In the genomic region with DNA sequence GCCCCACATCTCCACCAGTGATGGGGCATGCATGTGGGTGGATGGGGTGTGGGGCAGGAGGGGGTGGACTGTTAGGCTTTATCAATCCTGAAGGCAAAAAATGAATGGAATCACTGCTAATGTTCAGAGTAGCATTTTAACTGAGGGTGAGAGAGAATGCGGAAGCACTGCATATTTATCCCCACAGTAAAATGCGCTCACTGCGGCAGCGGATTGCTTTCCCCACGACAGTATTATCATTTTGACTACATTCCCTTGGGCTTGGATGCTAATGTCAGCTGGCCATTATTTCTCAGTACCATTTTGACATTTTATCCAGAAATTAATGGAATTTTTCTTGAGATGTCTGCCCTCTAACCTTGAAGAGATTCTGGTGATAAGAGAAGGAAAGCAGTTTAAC, we compare ENCODE assay signal across 23 cellular contexts. TPM values are rescaled to one million over a fixed set of nuclear protein-coding genes. Genes with fewer than 3 reads are reported as not detected.
DNase-seq lines count a peak whose midpoint lies in the region; ATAC-seq, FAIRE-seq and TF ChIP-seq lines count a peak whose summit lies in the region.
"Had no signal": no experiment of that assay in that cellular context is flagged by ENCODE, and none has a peak within 500 bp of the region (broad histone marks: within the 10 kb centered on the region; RNA-seq: fewer than 3 reads in every experiment).

No MANE protein-coding gene starts in this region.

- POLR2A ChIA-PET in activated CD8-positive, alpha-beta T cell treated with anti-CD3 and anti-CD28 coated beads for 36 hours (lab: Charles Lee): interaction anchor here (0.6 kb wide), 1 partner anchor 488 kb away, joined by 3 read pairs; no protein-coding TSS in a partner anchor
- POLR2A ChIA-PET in activated CD8-positive, alpha-beta T cell treated with anti-CD3 and anti-CD28 coated beads, Interleukin-2, amount 10 ng/mL, durations not matched to agents 7 days and 5 days (lab: Charles Lee): no interaction called here
- POLR2A ChIA-PET in SK-N-SH (lab: Yijun Ruan, JAX): no interaction called here

- 85% methylated on average over 5 of the region's 5 CpGs for WGBS in SK-N-SH (ENCODE audit: low lambda C conversion rate)

- H3K27ac Mint-ChIP-seq in activated CD8-positive, alpha-beta T cell treated with anti-CD3 and anti-CD28 coated beads for 36 hours: peak overlapping the region; percentile 5
- no peak overlapping the region for H3K27ac Mint-ChIP-seq in activated CD8-positive, alpha-beta T cell treated with anti-CD3 and anti-CD28 coated beads, Interleukin-2, amount 10 ng/mL, durations not matched to agents 7 days and 5 days
- H3K27ac Mint-ChIP-seq in mesothelial cell of epicardium: peak overlapping the region; percentile 54

- no peaks in the 10 kb centered on the region for H3F3A ChIP-seq in SK-N-SH (replicated peaks; ENCODE audit: insufficient read depth)

- no peak overlapping the region for H2AFZ ChIP-seq in SK-N-SH (ENCODE audit: low read depth)
- H2AFZ ChIP-seq: PC-9 had no signal

- H3K36me3 Mint-ChIP-seq in activated CD8-positive, alpha-beta T cell treated with anti-CD3 and anti-CD28 coated beads for 36 hours (ENCODE audit: low read depth): no peaks in the 10 kb centered on the region
- no peaks in the 10 kb centered on the region for H3K36me3 Mint-ChIP-seq in activated CD8-positive, alpha-beta T cell treated with anti-CD3 and anti-CD28 coated beads, Interleukin-2, amount 10 ng/mL, durations not matched to agents 7 days and 5 days (ENCODE audit: low read depth)
- H3K36me3 Mint-ChIP-seq in mesothelial cell of epicardium: no peaks in the 10 kb centered on the region

- H3K27ac ChIP-seq in SK-N-SH (ENCODE audit: low read depth in 2 of 2, low read length in 1 of 2): no peak overlapping the region
- H3K27ac ChIP-seq in kidney (ENCODE audit: low read depth in 2 of 2, low read length in 2 of 2): no peak overlapping the region
- H3K27ac ChIP-seq: 22Rv1, C4-2B, KMS-11, PC-9, SK-N-MC had no signal

- H3K27me3 Mint-ChIP-seq in activated CD8-positive, alpha-beta T cell treated with anti-CD3 and anti-CD28 coated beads for 36 hours: no peaks in the 10 kb centered on the region
- H3K27me3 Mint-ChIP-seq in activated CD8-positive, alpha-beta T cell treated with anti-CD3 and anti-CD28 coated beads, Interleukin-2, amount 10 ng/mL, durations not matched to agents 7 days and 5 days (ENCODE audit: low read depth): no peaks in the 10 kb centered on the region
- no peaks in the 10 kb centered on the region for H3K27me3 Mint-ChIP-seq in mesothelial cell of epicardium (ENCODE audit: low read depth)

- no peaks in the 10 kb centered on the region for H3K27me3 ChIP-seq in SK-N-SH (ENCODE audit: insufficient read depth)

- H3K4me1 Mint-ChIP-seq in activated CD8-positive, alpha-beta T cell treated with anti-CD3 and anti-CD28 coated beads for 36 hours (ENCODE audit: low read depth): peaks cover 25% of the 10 kb centered on the region
- peaks cover 7% of the 10 kb centered on the region for H3K4me1 Mint-ChIP-seq in activated CD8-positive, alpha-beta T cell treated with anti-CD3 and anti-CD28 coated beads, Interleukin-2, amount 10 ng/mL, durations not matched to agents 7 days and 5 days (ENCODE audit: low read depth)
- H3K4me1 Mint-ChIP-seq in mesothelial cell of epicardium: peaks cover 23% of the 10 kb centered on the region

- no peaks in the 10 kb centered on the region for H3K9me3 Mint-ChIP-seq in activated CD8-positive, alpha-beta T cell treated with anti-CD3 and anti-CD28 coated beads for 36 hours
- no peaks in the 10 kb centered on the region for H3K9me3 Mint-ChIP-seq in activated CD8-positive, alpha-beta T cell treated with anti-CD3 and anti-CD28 coated beads, Interleukin-2, amount 10 ng/mL, durations not matched to agents 7 days and 5 days (ENCODE audit: insufficient read depth)
- no peaks in the 10 kb centered on the region for H3K9me3 Mint-ChIP-seq in mesothelial cell of epicardium

- no peak for TF ChIP-seq CTCF in activated CD8-positive, alpha-beta T cell treated with anti-CD3 and anti-CD28 coated beads for 36 hours (IDR thresholded peaks at IDR 0.05)
- no peak for TF ChIP-seq CTCF in SK-N-SH (IDR thresholded peaks at IDR 0.05)
- no peak for TF ChIP-seq CTCF in mesothelial cell of epicardium (IDR thresholded peaks at IDR 0.05; ENCODE audit: unreplicated experiment)
- TF ChIP-seq CTCF in kidney (IDR thresholded peaks at IDR 0.05; ENCODE audit: borderline replicate concordance, extremely low read depth, insufficient read depth): no peak

- H4K20me1 ChIP-seq in SK-N-SH (ENCODE audit: insufficient read depth): no peaks in the 10 kb centered on the region

- peaks cover 3 to 4% of the 10 kb centered on the region in 2 experiments; a peak in 2 of 4 replicates for H3K4me1 ChIP-seq in SK-N-SH (ENCODE audit: control insufficient read depth in 1 of 2, insufficient read depth in 2 of 2, low read depth in 1 of 2, low read length in 1 of 2)
- peaks cover 0 to 5% of the 10 kb centered on the region in 2 donors for H3K4me1 ChIP-seq in kidney (ENCODE audit: control insufficient read depth in 1 of 2, insufficient read depth in 1 of 2, low read depth in 1 of 2, low read length in 2 of 2)

- no peak for TF ChIP-seq EP300 in SK-N-SH (IDR thresholded peaks at IDR 0.05; ENCODE audit: borderline replicate concordance in 1 of 2, low read depth in 1 of 2, low read length in 1 of 2)

- H3K79me2 ChIP-seq in SK-N-SH (ENCODE audit: insufficient read depth): no peaks in the 10 kb centered on the region

- H3K9me2 ChIP-seq in SK-N-SH: no peaks in the 10 kb centered on the region

- H3K9ac ChIP-seq in SK-N-SH (peak overlapping the region; percentile 31; the same call in 1 of the 2 replicates), kidney (ENCODE audit: low read length in 2 of 2) (no peak overlapping the region)
- H3K9ac ChIP-seq: KMS-11 had no signal

- intact Hi-C loops in activated CD8-positive, alpha-beta T cell treated with anti-CD3 and anti-CD28 coated beads for 36 hours (cut with micrococcal nuclease): loop anchor here (5.0 kb wide), 1 partner anchor 764 kb away; no protein-coding TSS in a partner anchor
- intact Hi-C loops in kidney (cut with DNase I): no loop called here

- TF ChIP-seq RAD21 in SK-N-SH (IDR thresholded peaks at IDR 0.05; ENCODE audit: low read length): no peak

- no peak overlapping the region for H3K4me3 ChIP-seq in SK-N-SH (ENCODE audit: low read depth in 2 of 2, low read length in 1 of 2)
- no peak overlapping the region for H3K4me3 ChIP-seq in kidney (ENCODE audit: low read length in 2 of 2)
- H3K4me3 ChIP-seq: PC-9, SK-N-MC had no signal

- H3K4me3 Mint-ChIP-seq in activated CD8-positive, alpha-beta T cell treated with anti-CD3 and anti-CD28 coated beads for 36 hours: no peak overlapping the region
- H3K4me3 Mint-ChIP-seq in activated CD8-positive, alpha-beta T cell treated with anti-CD3 and anti-CD28 coated beads, Interleukin-2, amount 10 ng/mL, durations not matched to agents 7 days and 5 days: no peak overlapping the region
- no peak overlapping the region for H3K4me3 Mint-ChIP-seq in mesothelial cell of epicardium

- CTCF ChIA-PET in activated CD8-positive, alpha-beta T cell treated with anti-CD3 and anti-CD28 coated beads for 36 hours (lab: Charles Lee): no interaction called here
- CTCF ChIA-PET in activated CD8-positive, alpha-beta T cell treated with anti-CD3 and anti-CD28 coated beads, Interleukin-2, amount 10 ng/mL, durations not matched to agents 7 days and 5 days (lab: Charles Lee): no interaction called here
- CTCF ChIA-PET in SK-N-SH (lab: Yijun Ruan, JAX): no interaction called here

- H3K36me3 ChIP-seq in SK-N-SH (replicated peaks in 1 of 2; ENCODE audit: control insufficient read depth in 1 of 2, insufficient read depth in 2 of 2, low read length in 1 of 2): no peaks in the 10 kb centered on the region
- peaks cover 3 to 19% of the 10 kb centered on the region in 2 donors for H3K36me3 ChIP-seq in kidney (ENCODE audit: control insufficient read depth in 1 of 2, insufficient read depth in 2 of 2, low read length in 2 of 2)

- H3K9me3 ChIP-seq in SK-N-SH (no peaks in the 10 kb centered on the region), kidney (ENCODE audit: control insufficient read depth in 1 of 2, low read length in 2 of 2) (no peaks in the 10 kb centered on the region)

- no peak for FAIRE-seq in urothelium cell line (lab: Jason Lieb, UNC)
- no peak for FAIRE-seq in kidney (lab: Jason Lieb, UNC)
- FAIRE-seq: GM12892, H1, HepG2 had no signal

- DNase-seq in activated CD8-positive, alpha-beta T cell treated with anti-CD3 and anti-CD28 coated beads for 36 hours: no peak
- DNase-seq in activated CD8-positive, alpha-beta T cell treated with anti-CD3 and anti-CD28 coated beads, Interleukin-2, amount 10 ng/mL, durations not matched to agents 7 days and 5 days: no peak
- no peak for DNase-seq in SK-N-SH
- no peak for DNase-seq in mesothelial cell of epicardium (ENCODE audit: low spot score in 2 of 2, unreplicated experiment in 2 of 2)
- DNase-seq in urothelium cell line (ENCODE audit: low spot score): no peak
- no peak for DNase-seq in activated T-cell treated with anti-CD3 and anti-CD28 coated beads, Interleukin-2, amount 50 U/mL, for 1 hour
- DNase-seq in kidney: no peak
- no peak for DNase-seq in AML-193 (lab: John Stamatoyannopoulos, UW)
- DNase-seq: NCI-H1048, NCI-H146, NCI-H2081, NCI-H524, PC-9 had no signal

- ATAC-seq in activated CD8-positive, alpha-beta T cell treated with anti-CD3 and anti-CD28 coated beads for 36 hours: no peak
- no peak for ATAC-seq in activated CD8-positive, alpha-beta T cell treated with anti-CD3 and anti-CD28 coated beads, Interleukin-2, amount 10 ng/mL, durations not matched to agents 7 days and 5 days
- ATAC-seq: HepG2, Right ventricle myocardium inferior had no signal

- 0 out of 2 replicates have a peak overlapping the region, but pooled peaks have one; percentile 59 for H3K4me2 ChIP-seq in SK-N-SH
- H3K4me2 ChIP-seq: KMS-11, PC-9 had no signal

TF ChIP-seq in SK-N-SH, 30 proteins besides CTCF, POLR2A, EP300 and RAD21 (continues in another document):
- TF ChIP-seq JUND (IDR thresholded peaks at IDR 0.05) (no peak), MEF2A (IDR thresholded peaks at IDR 0.05; ENCODE audit: borderline replicate concordance, low read depth) (no peak), TCF12 (IDR thresholded peaks at IDR 0.05) (no peak)

RNA-seq across cellular contexts. Expression of a gene that starts 13.4 kb away (rescaled TPM):
- total RNA-seq in activated CD8-positive, alpha-beta T cell treated with anti-CD3 and anti-CD28 coated beads for 36 hours: 1 to 10 TPM; 1.2 to 1.6 TPM
- under 1 TPM; 0.45 to 0.47 TPM for total RNA-seq in activated CD8-positive, alpha-beta T cell treated with anti-CD3 and anti-CD28 coated beads, Interleukin-2, amount 10 ng/mL, durations not matched to agents 7 days and 5 days
- 0.25 and 0.26 TPM in 2 replicates for polyA plus RNA-seq in SK-N-SH (2012; rRNA removed)
- polyA plus RNA-seq in SK-N-SH (2012; cell fraction: cytosol; rRNA removed): 0.04 and 0.13 TPM in 2 replicates
- 1.4 and 3.1 TPM in 2 replicates for polyA plus RNA-seq in SK-N-SH (2012; cell fraction: nucleus; rRNA removed)
- 0.60 to 1.3 TPM (median 1.1 TPM) in 3 replicates for total RNA-seq in mesothelial cell of epicardium
- 11.2 TPM for total RNA-seq in kidney
- 56.7 TPM for polyA plus RNA-seq in kidney (ENCODE audit: insufficient read depth, low read depth, low replicate concordance)
- total RNA-seq: Daoy, M059J, Right ventricle myocardium inferior had no signal
